ENCODE assay signal across 1 cellular context in genomic region chr12:67535176-67535575, GRCh38.
TF ChIP-seq lines count a peak whose summit lies in the region.

No MANE protein-coding gene starts in this region.

TF ChIP-seq in GM23338, 12 proteins besides CTCF, POLR2A, EP300 and RAD21 (continued from another document):
- TF ChIP-seq, protein P1, sequence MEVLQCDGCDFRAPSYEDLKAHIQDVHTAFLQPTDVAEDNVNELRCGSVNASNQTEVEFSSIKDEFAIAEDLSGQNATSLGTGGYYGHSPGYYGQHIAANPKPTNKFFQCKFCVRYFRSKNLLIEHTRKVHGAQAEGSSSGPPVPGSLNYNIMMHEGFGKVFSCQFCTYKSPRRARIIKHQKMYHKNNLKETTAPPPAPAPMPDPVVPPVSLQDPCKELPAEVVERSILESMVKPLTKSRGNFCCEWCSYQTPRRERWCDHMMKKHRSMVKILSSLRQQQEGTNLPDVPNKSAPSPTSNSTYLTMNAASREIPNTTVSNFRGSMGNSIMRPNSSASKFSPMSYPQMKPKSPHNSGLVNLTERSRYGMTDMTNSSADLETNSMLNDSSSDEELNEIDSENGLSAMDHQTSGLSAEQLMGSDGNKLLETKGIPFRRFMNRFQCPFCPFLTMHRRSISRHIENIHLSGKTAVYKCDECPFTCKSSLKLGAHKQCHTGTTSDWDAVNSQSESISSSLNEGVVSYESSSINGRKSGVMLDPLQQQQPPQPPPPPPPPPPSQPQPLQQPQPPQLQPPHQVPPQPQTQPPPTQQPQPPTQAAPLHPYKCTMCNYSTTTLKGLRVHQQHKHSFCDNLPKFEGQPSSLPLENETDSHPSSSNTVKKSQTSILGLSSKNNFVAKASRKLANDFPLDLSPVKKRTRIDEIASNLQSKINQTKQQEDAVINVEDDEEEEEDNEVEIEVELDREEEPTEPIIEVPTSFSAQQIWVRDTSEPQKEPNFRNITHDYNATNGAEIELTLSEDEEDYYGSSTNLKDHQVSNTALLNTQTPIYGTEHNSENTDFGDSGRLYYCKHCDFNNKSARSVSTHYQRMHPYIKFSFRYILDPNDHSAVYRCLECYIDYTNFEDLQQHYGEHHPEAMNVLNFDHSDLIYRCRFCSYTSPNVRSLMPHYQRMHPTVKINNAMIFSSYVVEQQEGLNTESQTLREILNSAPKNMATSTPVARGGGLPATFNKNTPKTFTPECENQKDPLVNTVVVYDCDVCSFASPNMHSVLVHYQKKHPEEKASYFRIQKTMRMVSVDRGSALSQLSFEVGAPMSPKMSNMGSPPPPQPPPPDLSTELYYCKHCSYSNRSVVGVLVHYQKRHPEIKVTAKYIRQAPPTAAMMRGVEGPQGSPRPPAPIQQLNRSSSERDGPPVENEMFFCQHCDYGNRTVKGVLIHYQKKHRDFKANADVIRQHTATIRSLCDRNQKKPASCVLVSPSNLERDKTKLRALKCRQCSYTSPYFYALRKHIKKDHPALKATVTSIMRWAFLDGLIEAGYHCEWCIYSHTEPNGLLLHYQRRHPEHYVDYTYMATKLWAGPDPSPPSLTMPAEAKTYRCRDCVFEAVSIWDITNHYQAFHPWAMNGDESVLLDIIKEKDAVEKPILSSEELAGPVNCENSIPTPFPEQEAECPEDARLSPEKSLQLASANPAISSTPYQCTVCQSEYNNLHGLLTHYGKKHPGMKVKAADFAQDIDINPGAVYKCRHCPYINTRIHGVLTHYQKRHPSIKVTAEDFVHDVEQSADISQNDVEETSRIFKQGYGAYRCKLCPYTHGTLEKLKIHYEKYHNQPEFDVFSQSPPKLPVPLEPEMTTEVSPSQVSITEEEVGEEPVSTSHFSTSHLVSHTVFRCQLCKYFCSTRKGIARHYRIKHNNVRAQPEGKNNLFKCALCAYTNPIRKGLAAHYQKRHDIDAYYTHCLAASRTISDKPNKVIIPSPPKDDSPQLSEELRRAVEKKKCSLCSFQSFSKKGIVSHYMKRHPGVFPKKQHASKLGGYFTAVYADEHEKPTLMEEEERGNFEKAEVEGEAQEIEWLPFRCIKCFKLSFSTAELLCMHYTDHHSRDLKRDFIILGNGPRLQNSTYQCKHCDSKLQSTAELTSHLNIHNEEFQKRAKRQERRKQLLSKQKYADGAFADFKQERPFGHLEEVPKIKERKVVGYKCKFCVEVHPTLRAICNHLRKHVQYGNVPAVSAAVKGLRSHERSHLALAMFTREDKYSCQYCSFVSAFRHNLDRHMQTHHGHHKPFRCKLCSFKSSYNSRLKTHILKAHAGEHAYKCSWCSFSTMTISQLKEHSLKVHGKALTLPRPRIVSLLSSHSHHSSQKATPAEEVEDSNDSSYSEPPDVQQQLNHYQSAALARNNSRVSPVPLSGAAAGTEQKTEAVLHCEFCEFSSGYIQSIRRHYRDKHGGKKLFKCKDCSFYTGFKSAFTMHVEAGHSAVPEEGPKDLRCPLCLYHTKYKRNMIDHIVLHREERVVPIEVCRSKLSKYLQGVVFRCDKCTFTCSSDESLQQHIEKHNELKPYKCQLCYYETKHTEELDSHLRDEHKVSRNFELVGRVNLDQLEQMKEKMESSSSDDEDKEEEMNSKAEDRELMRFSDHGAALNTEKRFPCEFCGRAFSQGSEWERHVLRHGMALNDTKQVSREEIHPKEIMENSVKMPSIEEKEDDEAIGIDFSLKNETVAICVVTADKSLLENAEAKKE (CRISPR knock-in tag; IDR thresholded peaks at IDR 0.05) = peak; percentile 63
